In the genomic region with DNA sequence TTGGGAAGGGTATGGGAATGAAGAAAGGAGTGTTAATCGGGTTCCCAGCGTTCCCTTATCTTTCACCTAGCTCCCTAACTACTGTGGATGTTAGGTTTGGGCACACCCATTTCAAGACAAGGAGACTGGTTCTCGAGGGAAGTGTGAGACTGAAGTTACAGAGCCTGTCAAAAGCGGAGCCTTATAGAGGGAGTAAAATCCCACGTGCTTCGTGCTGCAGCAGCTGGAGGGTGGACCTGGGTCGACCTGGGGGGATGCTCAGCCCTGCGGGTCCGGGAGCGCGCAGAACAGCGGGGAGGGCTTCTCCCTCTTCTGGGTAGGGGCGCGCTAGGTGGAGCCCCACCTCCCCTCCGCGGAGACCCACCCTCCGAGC, we compare ENCODE assay signal across 8 cellular contexts. TPM values are rescaled to one million over a fixed set of nuclear protein-coding genes. Genes with fewer than 3 reads are reported as not detected.
DNase-seq lines count a peak whose midpoint lies in the region; ATAC-seq, FAIRE-seq and TF ChIP-seq lines count a peak whose summit lies in the region.

No MANE protein-coding gene starts in this region.

- no peak for TF ChIP-seq POLR2A in heart left ventricle (IDR thresholded peaks at IDR 0.05)

- no peak for FAIRE-seq in urothelium cell line (lab: Jason Lieb, UNC)

- TF ChIP-seq CTCF in VCaP (conservative IDR thresholded peaks at IDR 0.05) (no peak), heart left ventricle (IDR thresholded peaks at IDR 0.05) (no peak)

- POLR2A ChIA-PET in CD4-positive, alpha-beta memory T cell (lab: Charles Lee; ENCODE audit: partially characterized antibody), result no interaction called here

- H3K4me3 Mint-ChIP-seq in CD4-positive, alpha-beta memory T cell, result peak overlapping the region; percentile 85 to 96 (median 91)

- no peaks in the 10 kb centered on the region for H3K27me3 ChIP-seq in CD4-positive, alpha-beta memory T cell (ENCODE audit: insufficient read depth, low read length)
- peaks cover 0 to 5% (median 0%) of the 10 kb centered on the region in 9 donors for H3K27me3 ChIP-seq in heart left ventricle

- CTCF ChIA-PET in CD4-positive, alpha-beta memory T cell (lab: Charles Lee; ENCODE audit: partially characterized antibody), result interaction anchor here (1.2 kb wide), 1 partner anchor 71 kb away, joined by 3 read pairs; no protein-coding TSS in a partner anchor

- DNase-seq in CD4-positive, alpha-beta memory T cell, result no peak
- DNase-seq in heart left ventricle (peak in 1 of 5 donors; percentile 33), skeletal muscle cell (ENCODE audit: low read depth) (no peak), urothelium cell line (ENCODE audit: low spot score) (no peak)
- DNase-seq in effector CD8-positive, alpha-beta T cell (lab: John Stamatoyannopoulos, UW), result no peak

- peaks cover 7 to 11% of the 10 kb centered on the region in 2 donors for H3K27me3 Mint-ChIP-seq in CD4-positive, alpha-beta memory T cell

- H3K9me3 ChIP-seq in CD4-positive, alpha-beta memory T cell (ENCODE audit: control insufficient read depth in 1 of 2, low read length in 2 of 2), result no peaks in the 10 kb centered on the region
- H3K9me3 ChIP-seq in heart left ventricle, result no peaks in the 10 kb centered on the region

- H3K27ac ChIP-seq in CD4-positive, alpha-beta memory T cell (ENCODE audit: low read depth, low read length), result no peak overlapping the region
- H3K27ac ChIP-seq in VCaP (peak overlapping the region; percentile 97), heart left ventricle (no peak overlapping the region)

- peak overlapping the region in 5 of 7 donors; percentile 39 to 83 (median 71) for H3K27ac Mint-ChIP-seq in CD4-positive, alpha-beta memory T cell

- peaks cover 0 to 2% (median 0%) of the 10 kb centered on the region in 8 donors for H3K9me3 Mint-ChIP-seq in CD4-positive, alpha-beta memory T cell

- H3K4me1 Mint-ChIP-seq in CD4-positive, alpha-beta memory T cell, result peaks cover 20 to 40% (median 35%) of the 10 kb centered on the region in 4 donors

- H3K36me3 ChIP-seq in CD4-positive, alpha-beta memory T cell (ENCODE audit: insufficient read depth, low read length), result peaks cover 20% of the 10 kb centered on the region
- peaks cover 0 to 23% (median 16%) of the 10 kb centered on the region in 9 donors for H3K36me3 ChIP-seq in heart left ventricle

- ATAC-seq in GM19467 (IDR thresholded peaks at IDR 0.05; ENCODE audit: unreplicated experiment) (peak; percentile 18), HG03571 (IDR thresholded peaks at IDR 0.05; ENCODE audit: unreplicated experiment) (peak; percentile 33), heart left ventricle (peak in 2 of 4 donors; percentile 23 to 41)

- peak overlapping the region in 1 of 2 donors; percentile 47 for H3K4me3 ChIP-seq in CD4-positive, alpha-beta memory T cell (ENCODE audit: low read length in 2 of 2)
- H3K4me3 ChIP-seq in heart left ventricle, result peak overlapping the region; percentile 57 to 98 (median 76)
- peak overlapping the region; percentile 98 for H3K4me3 ChIP-seq in skeletal muscle cell (ENCODE audit: low read depth, low read length)

- WGBS in heart left ventricle, 4 donors, result 1% methylated on average over 5 to 17 of the region's 17 CpGs

- intact Hi-C loops in CD4-positive, alpha-beta memory T cell (cut with micrococcal nuclease), result no loop called here
- intact Hi-C loops in heart left ventricle (cut with DNase I), result loop anchor here in 1 of 10 donors (5.0 kb wide), 1 partner anchor 88 kb away; no protein-coding TSS in a partner anchor

- peaks cover 25% of the 10 kb centered on the region for H3K4me1 ChIP-seq in CD4-positive, alpha-beta memory T cell (ENCODE audit: insufficient read depth, low read length)
- H3K4me1 ChIP-seq in heart left ventricle, result peaks cover 0 to 15% (median 10%) of the 10 kb centered on the region in 12 donors

- H3K36me3 Mint-ChIP-seq in CD4-positive, alpha-beta memory T cell, result peaks cover 29 to 32% of the 10 kb centered on the region in 2 donors

RNA-seq across cellular contexts. Expression of gene TMED3, which starts 0.3 kb away (rescaled TPM):
- total RNA-seq in CD4-positive, alpha-beta memory T cell, result 10 to 100 TPM; 20.2 to 20.8 TPM
- 10 to 100 TPM; 51.7 to 81.0 TPM for polyA plus RNA-seq in CD4-positive, alpha-beta memory T cell
- 10 to 100 TPM; 18.0 to 48.2 (median 24.6) TPM for total RNA-seq in heart left ventricle
- 10 to 100 TPM; 16.5 to 40.4 TPM for polyA plus RNA-seq in heart left ventricle

RNA-seq across cellular contexts. Expression of gene ANKRD34C, which starts 28.1 kb away (rescaled TPM):
- not detected for total RNA-seq in CD4-positive, alpha-beta memory T cell
- polyA plus RNA-seq in CD4-positive, alpha-beta memory T cell, result not detected
- 1 to 10 TPM in 2 of 9 donors, under 1 TPM in 7; 0.09 to 2.0 (median 0.47) TPM for total RNA-seq in heart left ventricle
- polyA plus RNA-seq in heart left ventricle, result under 1 TPM in 1 of 2 donors, not detected in 1; 0.15 TPM
